In the genomic region with DNA sequence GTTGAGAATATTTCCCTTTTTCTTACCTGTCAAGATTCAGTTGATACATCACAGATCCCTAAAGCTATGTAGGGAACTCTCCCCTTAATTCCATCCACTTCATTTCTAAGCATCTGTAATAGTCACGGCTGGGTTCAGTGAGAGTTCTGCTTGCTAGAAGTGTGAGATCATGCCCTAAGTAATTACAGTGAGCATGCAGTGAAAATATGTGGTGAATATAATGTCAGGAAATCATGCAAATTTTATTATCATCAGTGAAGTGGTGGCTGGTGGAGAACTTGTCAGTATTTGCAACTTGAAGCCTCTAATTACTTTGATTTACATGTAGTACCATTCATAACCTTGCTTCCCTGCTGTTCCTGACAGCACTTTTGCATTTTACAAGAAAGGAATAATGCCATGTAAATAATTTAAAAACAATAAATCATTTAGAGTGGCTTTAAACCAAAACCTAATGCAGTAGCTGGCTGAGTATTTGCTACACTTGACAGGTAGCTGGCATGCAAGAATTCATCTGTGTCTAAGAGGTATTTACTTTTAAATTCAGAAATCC, we compare ENCODE assay signal across 1 cellular context.
TF ChIP-seq lines count a peak whose summit lies in the region.

No MANE protein-coding gene starts in this region.

TF ChIP-seq in HEK293, 187 proteins besides CTCF, POLR2A, EP300 and RAD21 (continued from another document and continues in another):
- TF ChIP-seq, protein P1, sequence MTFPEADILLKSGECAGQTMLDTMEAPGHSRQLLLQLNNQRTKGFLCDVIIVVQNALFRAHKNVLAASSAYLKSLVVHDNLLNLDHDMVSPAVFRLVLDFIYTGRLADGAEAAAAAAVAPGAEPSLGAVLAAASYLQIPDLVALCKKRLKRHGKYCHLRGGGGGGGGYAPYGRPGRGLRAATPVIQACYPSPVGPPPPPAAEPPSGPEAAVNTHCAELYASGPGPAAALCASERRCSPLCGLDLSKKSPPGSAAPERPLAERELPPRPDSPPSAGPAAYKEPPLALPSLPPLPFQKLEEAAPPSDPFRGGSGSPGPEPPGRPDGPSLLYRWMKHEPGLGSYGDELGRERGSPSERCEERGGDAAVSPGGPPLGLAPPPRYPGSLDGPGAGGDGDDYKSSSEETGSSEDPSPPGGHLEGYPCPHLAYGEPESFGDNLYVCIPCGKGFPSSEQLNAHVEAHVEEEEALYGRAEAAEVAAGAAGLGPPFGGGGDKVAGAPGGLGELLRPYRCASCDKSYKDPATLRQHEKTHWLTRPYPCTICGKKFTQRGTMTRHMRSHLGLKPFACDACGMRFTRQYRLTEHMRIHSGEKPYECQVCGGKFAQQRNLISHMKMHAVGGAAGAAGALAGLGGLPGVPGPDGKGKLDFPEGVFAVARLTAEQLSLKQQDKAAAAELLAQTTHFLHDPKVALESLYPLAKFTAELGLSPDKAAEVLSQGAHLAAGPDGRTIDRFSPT (tag by site-specific recombination; IDR thresholded peaks at IDR 0.05), result peak; percentile 90
- no peak for TF ChIP-seq ZFHX2 (tag by site-specific recombination; conservative IDR thresholded peaks at IDR 0.05)
- TF ChIP-seq ZNF394 (tag by site-specific recombination; IDR thresholded peaks at IDR 0.05; ENCODE audit: borderline replicate concordance), result peak; percentile 83
- TF ChIP-seq ZNF248 (tag by site-specific recombination; IDR thresholded peaks at IDR 0.05), result no peak
- TF ChIP-seq ZNF311 (tag by site-specific recombination; IDR thresholded peaks at IDR 0.05; ENCODE audit: borderline replicate concordance), result no peak
- TF ChIP-seq, protein P2, sequence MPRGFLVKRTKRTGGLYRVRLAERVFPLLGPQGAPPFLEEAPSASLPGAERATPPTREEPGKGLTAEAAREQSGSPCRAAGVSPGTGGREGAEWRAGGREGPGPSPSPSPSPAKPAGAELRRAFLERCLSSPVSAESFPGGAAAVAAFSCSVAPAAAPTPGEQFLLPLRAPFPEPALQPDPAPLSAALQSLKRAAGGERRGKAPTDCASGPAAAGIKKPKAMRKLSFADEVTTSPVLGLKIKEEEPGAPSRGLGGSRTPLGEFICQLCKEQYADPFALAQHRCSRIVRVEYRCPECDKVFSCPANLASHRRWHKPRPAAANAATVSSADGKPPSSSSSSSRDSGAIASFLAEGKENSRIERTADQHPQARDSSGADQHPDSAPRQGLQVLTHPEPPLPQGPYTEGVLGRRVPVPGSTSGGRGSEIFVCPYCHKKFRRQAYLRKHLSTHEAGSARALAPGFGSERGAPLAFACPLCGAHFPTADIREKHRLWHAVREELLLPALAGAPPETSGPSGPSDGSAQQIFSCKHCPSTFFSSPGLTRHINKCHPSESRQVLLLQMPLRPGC (tag by site-specific recombination; IDR thresholded peaks at IDR 0.05), result peak; percentile 99
- TF ChIP-seq ZNF274 (IDR thresholded peaks at IDR 0.05; ENCODE audit: low read length), result no peak
- no peak for TF ChIP-seq ZNF274 (tag by site-specific recombination; IDR thresholded peaks at IDR 0.05; ENCODE audit: borderline replicate concordance)
- peak; percentile 87 for TF ChIP-seq BCL11A (tag by site-specific recombination; IDR thresholded peaks at IDR 0.05; ENCODE audit: low read depth)
- TF ChIP-seq ZNF837 (tag by site-specific recombination; IDR thresholded peaks at IDR 0.05), result no peak
- TF ChIP-seq, protein P3, sequence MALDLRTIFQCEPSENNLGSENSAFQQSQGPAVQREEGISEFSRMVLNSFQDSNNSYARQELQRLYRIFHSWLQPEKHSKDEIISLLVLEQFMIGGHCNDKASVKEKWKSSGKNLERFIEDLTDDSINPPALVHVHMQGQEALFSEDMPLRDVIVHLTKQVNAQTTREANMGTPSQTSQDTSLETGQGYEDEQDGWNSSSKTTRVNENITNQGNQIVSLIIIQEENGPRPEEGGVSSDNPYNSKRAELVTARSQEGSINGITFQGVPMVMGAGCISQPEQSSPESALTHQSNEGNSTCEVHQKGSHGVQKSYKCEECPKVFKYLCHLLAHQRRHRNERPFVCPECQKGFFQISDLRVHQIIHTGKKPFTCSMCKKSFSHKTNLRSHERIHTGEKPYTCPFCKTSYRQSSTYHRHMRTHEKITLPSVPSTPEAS (tag by site-specific recombination; IDR thresholded peaks at IDR 0.05), result peak; percentile 66
- no peak for TF ChIP-seq ZNF266 (tag by site-specific recombination; IDR thresholded peaks at IDR 0.05; ENCODE audit: low read depth)
- no peak for TF ChIP-seq ZNF747 (tag by site-specific recombination; IDR thresholded peaks at IDR 0.05)
- TF ChIP-seq ZNF19 (tag by site-specific recombination; IDR thresholded peaks at IDR 0.05; ENCODE audit: low read depth), result no peak
- no peak for TF ChIP-seq ZNF214 (tag by site-specific recombination; IDR thresholded peaks at IDR 0.05; ENCODE audit: borderline replicate concordance)
- no peak for TF ChIP-seq ZBTB20 (tag by site-specific recombination; IDR thresholded peaks at IDR 0.05)
- no peak for TF ChIP-seq ZNF223 (tag by site-specific recombination; IDR thresholded peaks at IDR 0.05)
- no peak for TF ChIP-seq ZNF157 (tag by site-specific recombination; IDR thresholded peaks at IDR 0.05)
- no peak for TF ChIP-seq ZNF670 (tag by site-specific recombination; IDR thresholded peaks at IDR 0.05; ENCODE audit: low read depth)
- TF ChIP-seq ZNF596 (tag by site-specific recombination; IDR thresholded peaks at IDR 0.05), result peak; percentile 68
- peak; percentile 86; the same call in 1 of the 2 replicates for TF ChIP-seq ZNF184 (tag by site-specific recombination; IDR thresholded peaks at IDR 0.05)
- TF ChIP-seq ZNF777 (tag by site-specific recombination; IDR thresholded peaks at IDR 0.05; ENCODE audit: borderline replicate concordance), result no peak
- TF ChIP-seq, protein P4, sequence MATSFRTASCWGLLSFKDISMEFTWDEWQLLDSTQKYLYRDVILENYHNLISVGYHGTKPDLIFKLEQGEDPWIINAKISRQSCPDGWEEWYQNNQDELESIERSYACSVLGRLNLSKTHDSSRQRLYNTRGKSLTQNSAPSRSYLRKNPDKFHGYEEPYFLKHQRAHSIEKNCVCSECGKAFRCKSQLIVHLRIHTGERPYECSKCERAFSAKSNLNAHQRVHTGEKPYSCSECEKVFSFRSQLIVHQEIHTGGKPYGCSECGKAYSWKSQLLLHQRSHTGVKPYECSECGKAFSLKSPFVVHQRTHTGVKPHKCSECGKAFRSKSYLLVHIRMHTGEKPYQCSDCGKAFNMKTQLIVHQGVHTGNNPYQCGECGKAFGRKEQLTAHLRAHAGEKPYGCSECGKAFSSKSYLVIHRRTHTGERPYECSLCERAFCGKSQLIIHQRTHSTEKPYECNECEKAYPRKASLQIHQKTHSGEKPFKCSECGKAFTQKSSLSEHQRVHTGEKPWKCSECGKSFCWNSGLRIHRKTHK (tag by site-specific recombination; IDR thresholded peaks at IDR 0.05), result no peak
- TF ChIP-seq ZBTB21 (tag by site-specific recombination; IDR thresholded peaks at IDR 0.05), result peak; percentile 81
- no peak for TF ChIP-seq ZNF585B (tag by site-specific recombination; IDR thresholded peaks at IDR 0.05)
- peak; percentile 84; the same call in 1 of the 2 replicates for TF ChIP-seq ZNF324 (tag by site-specific recombination; IDR thresholded peaks at IDR 0.05)
- no peak for TF ChIP-seq GLIS2 (tag by site-specific recombination; IDR thresholded peaks at IDR 0.05)
- no peak for TF ChIP-seq SALL2 (tag by site-specific recombination; IDR thresholded peaks at IDR 0.05; ENCODE audit: borderline replicate concordance)
- TF ChIP-seq ZNF501 (tag by site-specific recombination; IDR thresholded peaks at IDR 0.05), result peak; percentile 79; the same call in 1 of the 2 replicates
- TF ChIP-seq ZNF221 (tag by site-specific recombination; IDR thresholded peaks at IDR 0.05; ENCODE audit: borderline replicate concordance), result no peak
- no peak for TF ChIP-seq MEIS1 (CRISPR knock-in tag; IDR thresholded peaks at IDR 0.05; ENCODE audit: borderline replicate concordance)
- TF ChIP-seq ZNF350 (tag by site-specific recombination; IDR thresholded peaks at IDR 0.05), result no peak
- TF ChIP-seq, protein P5, sequence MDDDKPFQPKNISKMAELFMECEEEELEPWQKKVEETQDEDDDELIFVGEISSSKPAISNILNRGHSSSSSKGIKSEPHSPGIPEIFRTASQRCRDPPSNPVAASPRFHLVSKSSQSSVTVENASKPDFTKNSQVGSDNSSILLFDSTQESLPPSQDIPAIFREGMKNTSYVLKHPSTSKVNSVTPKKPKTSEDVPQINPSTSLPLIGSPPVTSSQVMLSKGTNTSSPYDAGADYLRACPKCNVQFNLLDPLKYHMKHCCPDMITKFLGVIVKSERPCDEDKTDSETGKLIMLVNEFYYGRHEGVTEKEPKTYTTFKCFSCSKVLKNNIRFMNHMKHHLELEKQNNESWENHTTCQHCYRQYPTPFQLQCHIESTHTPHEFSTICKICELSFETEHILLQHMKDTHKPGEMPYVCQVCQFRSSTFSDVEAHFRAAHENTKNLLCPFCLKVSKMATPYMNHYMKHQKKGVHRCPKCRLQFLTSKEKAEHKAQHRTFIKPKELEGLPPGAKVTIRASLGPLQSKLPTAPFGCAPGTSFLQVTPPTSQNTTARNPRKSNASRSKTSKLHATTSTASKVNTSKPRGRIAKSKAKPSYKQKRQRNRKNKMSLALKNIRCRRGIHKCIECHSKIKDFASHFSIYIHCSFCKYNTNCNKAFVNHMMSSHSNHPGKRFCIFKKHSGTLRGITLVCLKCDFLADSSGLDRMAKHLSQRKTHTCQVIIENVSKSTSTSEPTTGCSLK (tag by site-specific recombination; IDR thresholded peaks at IDR 0.05), result no peak
- TF ChIP-seq ZNF155 (tag by site-specific recombination; IDR thresholded peaks at IDR 0.05), result no peak
- TF ChIP-seq, protein P6, sequence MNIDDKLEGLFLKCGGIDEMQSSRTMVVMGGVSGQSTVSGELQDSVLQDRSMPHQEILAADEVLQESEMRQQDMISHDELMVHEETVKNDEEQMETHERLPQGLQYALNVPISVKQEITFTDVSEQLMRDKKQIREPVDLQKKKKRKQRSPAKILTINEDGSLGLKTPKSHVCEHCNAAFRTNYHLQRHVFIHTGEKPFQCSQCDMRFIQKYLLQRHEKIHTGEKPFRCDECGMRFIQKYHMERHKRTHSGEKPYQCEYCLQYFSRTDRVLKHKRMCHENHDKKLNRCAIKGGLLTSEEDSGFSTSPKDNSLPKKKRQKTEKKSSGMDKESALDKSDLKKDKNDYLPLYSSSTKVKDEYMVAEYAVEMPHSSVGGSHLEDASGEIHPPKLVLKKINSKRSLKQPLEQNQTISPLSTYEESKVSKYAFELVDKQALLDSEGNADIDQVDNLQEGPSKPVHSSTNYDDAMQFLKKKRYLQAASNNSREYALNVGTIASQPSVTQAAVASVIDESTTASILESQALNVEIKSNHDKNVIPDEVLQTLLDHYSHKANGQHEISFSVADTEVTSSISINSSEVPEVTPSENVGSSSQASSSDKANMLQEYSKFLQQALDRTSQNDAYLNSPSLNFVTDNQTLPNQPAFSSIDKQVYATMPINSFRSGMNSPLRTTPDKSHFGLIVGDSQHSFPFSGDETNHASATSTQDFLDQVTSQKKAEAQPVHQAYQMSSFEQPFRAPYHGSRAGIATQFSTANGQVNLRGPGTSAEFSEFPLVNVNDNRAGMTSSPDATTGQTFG (tag by site-specific recombination; IDR thresholded peaks at IDR 0.05; ENCODE audit: borderline replicate concordance), result no peak
- TF ChIP-seq ZNF112 (tag by site-specific recombination; IDR thresholded peaks at IDR 0.05), result no peak
- no peak for TF ChIP-seq ZSCAN16 (tag by site-specific recombination; IDR thresholded peaks at IDR 0.05)
- no peak for TF ChIP-seq HOXC10 (CRISPR knock-in tag; IDR thresholded peaks at IDR 0.05)
- TF ChIP-seq ZSCAN30 (tag by site-specific recombination; IDR thresholded peaks at IDR 0.05), result peak; percentile 95
- TF ChIP-seq, protein P7, sequence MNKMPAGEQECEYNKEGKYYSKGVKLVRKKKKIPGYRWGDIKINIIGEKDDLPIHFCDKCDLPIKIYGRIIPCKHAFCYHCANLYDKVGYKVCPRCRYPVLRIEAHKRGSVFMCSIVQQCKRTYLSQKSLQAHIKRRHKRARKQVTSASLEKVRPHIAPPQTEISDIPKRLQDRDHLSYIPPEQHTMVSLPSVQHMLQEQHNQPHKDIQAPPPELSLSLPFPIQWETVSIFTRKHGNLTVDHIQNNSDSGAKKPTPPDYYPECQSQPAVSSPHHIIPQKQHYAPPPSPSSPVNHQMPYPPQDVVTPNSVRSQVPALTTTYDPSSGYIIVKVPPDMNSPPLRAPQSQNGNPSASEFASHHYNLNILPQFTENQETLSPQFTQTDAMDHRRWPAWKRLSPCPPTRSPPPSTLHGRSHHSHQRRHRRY (tag by site-specific recombination; IDR thresholded peaks at IDR 0.05), result peak; percentile 54; the same call in 1 of the 2 replicates
- no peak for TF ChIP-seq ZNF416 (tag by site-specific recombination; IDR thresholded peaks at IDR 0.05)
- TF ChIP-seq ZNF354C (tag by site-specific recombination; IDR thresholded peaks at IDR 0.05; ENCODE audit: borderline replicate concordance, low read depth), result no peak
- TF ChIP-seq FEZF1 (tag by site-specific recombination; IDR thresholded peaks at IDR 0.05), result peak; percentile 99
- TF ChIP-seq ZNF701 (tag by site-specific recombination; IDR thresholded peaks at IDR 0.05), result no peak
- no peak for TF ChIP-seq ZNF529 (tag by site-specific recombination; IDR thresholded peaks at IDR 0.05; ENCODE audit: insufficient replicate concordance)
- TF ChIP-seq, protein P8, sequence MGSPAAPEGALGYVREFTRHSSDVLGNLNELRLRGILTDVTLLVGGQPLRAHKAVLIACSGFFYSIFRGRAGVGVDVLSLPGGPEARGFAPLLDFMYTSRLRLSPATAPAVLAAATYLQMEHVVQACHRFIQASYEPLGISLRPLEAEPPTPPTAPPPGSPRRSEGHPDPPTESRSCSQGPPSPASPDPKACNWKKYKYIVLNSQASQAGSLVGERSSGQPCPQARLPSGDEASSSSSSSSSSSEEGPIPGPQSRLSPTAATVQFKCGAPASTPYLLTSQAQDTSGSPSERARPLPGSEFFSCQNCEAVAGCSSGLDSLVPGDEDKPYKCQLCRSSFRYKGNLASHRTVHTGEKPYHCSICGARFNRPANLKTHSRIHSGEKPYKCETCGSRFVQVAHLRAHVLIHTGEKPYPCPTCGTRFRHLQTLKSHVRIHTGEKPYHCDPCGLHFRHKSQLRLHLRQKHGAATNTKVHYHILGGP (tag by site-specific recombination; IDR thresholded peaks at IDR 0.05), result peak; percentile 78
- TF ChIP-seq KLF1 (tag by site-specific recombination; IDR thresholded peaks at IDR 0.05), result peak; percentile 58; the same call in 1 of the 2 replicates
- peak; percentile 36 for TF ChIP-seq ZNF623 (tag by site-specific recombination; IDR thresholded peaks at IDR 0.05)
- TF ChIP-seq, protein P9, sequence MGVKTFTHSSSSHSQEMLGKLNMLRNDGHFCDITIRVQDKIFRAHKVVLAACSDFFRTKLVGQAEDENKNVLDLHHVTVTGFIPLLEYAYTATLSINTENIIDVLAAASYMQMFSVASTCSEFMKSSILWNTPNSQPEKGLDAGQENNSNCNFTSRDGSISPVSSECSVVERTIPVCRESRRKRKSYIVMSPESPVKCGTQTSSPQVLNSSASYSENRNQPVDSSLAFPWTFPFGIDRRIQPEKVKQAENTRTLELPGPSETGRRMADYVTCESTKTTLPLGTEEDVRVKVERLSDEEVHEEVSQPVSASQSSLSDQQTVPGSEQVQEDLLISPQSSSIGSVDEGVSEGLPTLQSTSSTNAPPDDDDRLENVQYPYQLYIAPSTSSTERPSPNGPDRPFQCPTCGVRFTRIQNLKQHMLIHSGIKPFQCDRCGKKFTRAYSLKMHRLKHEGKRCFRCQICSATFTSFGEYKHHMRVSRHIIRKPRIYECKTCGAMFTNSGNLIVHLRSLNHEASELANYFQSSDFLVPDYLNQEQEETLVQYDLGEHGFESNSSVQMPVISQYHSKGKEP (tag by site-specific recombination; IDR thresholded peaks at IDR 0.05), result peak; percentile 100
- TF ChIP-seq ZNF366 (tag by site-specific recombination; conservative IDR thresholded peaks at IDR 0.05), result peak; percentile 98
